ENCODE assay signal across 8 cellular contexts in the genomic region with DNA sequence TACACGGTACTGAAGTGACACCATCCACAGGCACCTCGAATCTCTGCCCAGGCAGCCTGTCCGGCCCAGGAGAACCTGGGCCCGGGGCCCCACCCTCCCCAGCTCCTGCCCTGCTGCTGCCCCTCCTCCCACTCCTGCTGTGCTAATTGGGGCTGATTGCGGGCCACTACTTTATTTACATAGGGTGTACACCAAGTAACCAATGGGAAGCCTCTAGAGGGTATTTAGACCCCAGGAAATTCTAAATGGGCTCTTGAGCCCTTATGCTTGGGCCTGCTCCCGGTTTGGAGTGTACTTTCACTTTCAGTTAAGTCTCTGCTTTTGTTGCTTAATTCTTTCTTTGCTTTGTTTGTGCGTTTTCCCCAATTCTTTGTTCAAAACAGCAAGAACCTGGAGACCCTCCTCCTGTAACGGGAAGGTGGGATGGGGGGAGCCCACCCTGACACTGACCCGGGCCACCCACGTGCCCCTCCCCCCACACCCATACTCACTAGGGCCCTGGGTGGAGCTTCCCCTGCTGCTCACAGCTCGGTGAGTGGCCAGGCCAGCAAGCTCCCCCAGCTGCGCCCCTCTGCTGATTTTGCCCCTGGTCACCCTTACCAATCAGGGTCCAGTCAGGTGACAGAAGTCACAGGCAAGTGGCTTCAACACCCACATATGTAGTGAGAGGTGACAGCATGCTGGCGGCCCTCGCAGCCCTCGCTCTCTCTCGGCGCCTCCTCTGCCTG. TPM values are rescaled to one million over a fixed set of nuclear protein-coding genes. Genes with fewer than 3 reads are reported as not detected.
A peak's percentile ranks its signal among the peaks of the same experiment; 100 is the strongest.
DNase-seq lines count a peak whose midpoint lies in the region; ATAC-seq and TF ChIP-seq lines count a peak whose summit lies in the region.

No MANE protein-coding gene starts in this region.

- H3K36me3 ChIP-seq in RWPE2 (ENCODE audit: low read depth) = no peaks in the 10 kb centered on the region

- no peak overlapping the region for H3K27ac ChIP-seq in RWPE2 (ENCODE audit: poor library complexity, severe bottlenecking)

- ATAC-seq in activated T-cell treated with anti-CD3 and anti-CD28 coated beads, Interleukin-2, amount 50 U/mL, for 4 hours = no peak
- ATAC-seq in RWPE2 (ENCODE audit: low read depth) (peak; percentile 45; the same call in 2 of the 3 replicates), GM18868 (IDR thresholded peaks at IDR 0.05; ENCODE audit: unreplicated experiment) (no peak)
- ATAC-seq in stimulated activated naive B cell treated with anti-CD40 and anti-IgM and Interleukin-4, amounts not matched to agents 10 μg/mL and 1 μg/mL and 100 μg/mL, for 72 hours (replicated peaks) = no peak

- H3K27me3 ChIP-seq in RWPE2 (ENCODE audit: insufficient read depth, poor library complexity, severe bottlenecking) = no peaks in the 10 kb centered on the region

- peak overlapping the region; percentile 39 for H3K4me3 ChIP-seq in RWPE2 (ENCODE audit: severe bottlenecking)
- H3K4me3 ChIP-seq in fibroblast of the aortic adventitia (ENCODE audit: low read depth, low read length) = peak overlapping the region; percentile 37

- no peaks in the 10 kb centered on the region for H3K9me3 ChIP-seq in RWPE2 (ENCODE audit: severe bottlenecking)

- H3K4me3 Mint-ChIP-seq in activated T-cell treated with anti-CD3 and anti-CD28 coated beads, Interleukin-2, amount 50 U/mL, for 4 hours = peak overlapping the region; percentile 43
- H3K4me3 Mint-ChIP-seq in stimulated activated naive B cell treated with anti-CD40 and anti-IgM and Interleukin-4, amounts not matched to agents 10 μg/mL and 1 μg/mL and 100 μg/mL, for 72 hours = peak overlapping the region; percentile 64 to 76

- no peak for DNase-seq in activated T-cell treated with anti-CD3 and anti-CD28 coated beads, Interleukin-2, amount 50 U/mL, for 4 hours
- DNase-seq in activated T-cell treated with anti-CD3 and anti-CD28 coated beads for 4 hours (no peak), RWPE2 (ENCODE audit: low spot score) (no peak), fibroblast of the aortic adventitia (ENCODE audit: low read depth) (peak; percentile 44), NCI-H510A treated with DMSO at 0.1 percent for 48 hours (lab: John Stamatoyannopoulos, UW) (no peak)
- DNase-seq in stimulated activated naive B cell treated with anti-CD40 and anti-IgM and Interleukin-4, amounts not matched to agents 10 μg/mL and 1 μg/mL and 100 μg/mL, for 72 hours = no peak
- DNase-seq in stimulated activated CD4-positive, alpha-beta T cell treated with anti-CD3 and anti-CD28 coated beads, Interleukin-4, amount 100 ng/mL, for 24 hours = no peak

- H3K27me3 Mint-ChIP-seq in activated T-cell treated with anti-CD3 and anti-CD28 coated beads, Interleukin-2, amount 50 U/mL, for 4 hours (ENCODE audit: low read depth) = no peaks in the 10 kb centered on the region
- peaks cover 5 to 6% of the 10 kb centered on the region in 2 donors for H3K27me3 Mint-ChIP-seq in stimulated activated naive B cell treated with anti-CD40 and anti-IgM and Interleukin-4, amounts not matched to agents 10 μg/mL and 1 μg/mL and 100 μg/mL, for 72 hours

- H3K4me1 ChIP-seq in RWPE2 (ENCODE audit: insufficient read depth, poor library complexity, severe bottlenecking) = no peaks in the 10 kb centered on the region

- peak overlapping the region; percentile 56 for H3K27ac Mint-ChIP-seq in stimulated activated naive B cell treated with anti-CD40 and anti-IgM and Interleukin-4, amounts not matched to agents 10 μg/mL and 1 μg/mL and 100 μg/mL, for 72 hours

- TF ChIP-seq CTCF in RWPE2 (IDR thresholded peaks at IDR 0.05; ENCODE audit: poor library complexity, severe bottlenecking) (no peak), fibroblast of the aortic adventitia (IDR thresholded peaks at IDR 0.05; ENCODE audit: insufficient read depth, low read length) (no peak)

- H3K4me1 Mint-ChIP-seq in activated T-cell treated with anti-CD3 and anti-CD28 coated beads, Interleukin-2, amount 50 U/mL, for 4 hours (ENCODE audit: low read depth) = peaks cover 17% of the 10 kb centered on the region
- peaks cover 0 to 11% of the 10 kb centered on the region in 2 donors for H3K4me1 Mint-ChIP-seq in stimulated activated naive B cell treated with anti-CD40 and anti-IgM and Interleukin-4, amounts not matched to agents 10 μg/mL and 1 μg/mL and 100 μg/mL, for 72 hours

- no peaks in the 10 kb centered on the region for H3K9me3 Mint-ChIP-seq in activated T-cell treated with anti-CD3 and anti-CD28 coated beads, Interleukin-2, amount 50 U/mL, for 4 hours
- no peaks in the 10 kb centered on the region for H3K9me3 Mint-ChIP-seq in stimulated activated naive B cell treated with anti-CD40 and anti-IgM and Interleukin-4, amounts not matched to agents 10 μg/mL and 1 μg/mL and 100 μg/mL, for 72 hours

- H3K36me3 Mint-ChIP-seq in activated T-cell treated with anti-CD3 and anti-CD28 coated beads, Interleukin-2, amount 50 U/mL, for 4 hours (ENCODE audit: insufficient read depth) = peaks cover 1% of the 10 kb centered on the region
- peaks cover 2 to 3% of the 10 kb centered on the region in 2 donors for H3K36me3 Mint-ChIP-seq in stimulated activated naive B cell treated with anti-CD40 and anti-IgM and Interleukin-4, amounts not matched to agents 10 μg/mL and 1 μg/mL and 100 μg/mL, for 72 hours

RNA-seq across cellular contexts. Expression of gene SCGB2B2, which starts 9.4 kb away (rescaled TPM):
- under 1 TPM in 2 of 3 donors, not detected in 1; 0.32 to 0.65 TPM for total RNA-seq in activated T-cell treated with anti-CD3 and anti-CD28 coated beads, Interleukin-2, amount 50 U/mL, for 4 hours
- 0.09 TPM in 1 of 2 replicates, not detected in the other for total RNA-seq in fibroblast of the aortic adventitia (ENCODE audit: low replicate concordance)

RNA-seq across cellular contexts. Expression of gene ZNF302, which starts 10.0 kb away (rescaled TPM):
- 10 to 100 TPM; 10.8 to 11.9 (median 11.2) TPM for total RNA-seq in activated T-cell treated with anti-CD3 and anti-CD28 coated beads, Interleukin-2, amount 50 U/mL, for 4 hours
- total RNA-seq in fibroblast of the aortic adventitia (ENCODE audit: low replicate concordance) = 22.6 and 30.8 TPM in 2 replicates
